Comparison of ENCODE assay signal across 1 cellular context in the genomic region with DNA sequence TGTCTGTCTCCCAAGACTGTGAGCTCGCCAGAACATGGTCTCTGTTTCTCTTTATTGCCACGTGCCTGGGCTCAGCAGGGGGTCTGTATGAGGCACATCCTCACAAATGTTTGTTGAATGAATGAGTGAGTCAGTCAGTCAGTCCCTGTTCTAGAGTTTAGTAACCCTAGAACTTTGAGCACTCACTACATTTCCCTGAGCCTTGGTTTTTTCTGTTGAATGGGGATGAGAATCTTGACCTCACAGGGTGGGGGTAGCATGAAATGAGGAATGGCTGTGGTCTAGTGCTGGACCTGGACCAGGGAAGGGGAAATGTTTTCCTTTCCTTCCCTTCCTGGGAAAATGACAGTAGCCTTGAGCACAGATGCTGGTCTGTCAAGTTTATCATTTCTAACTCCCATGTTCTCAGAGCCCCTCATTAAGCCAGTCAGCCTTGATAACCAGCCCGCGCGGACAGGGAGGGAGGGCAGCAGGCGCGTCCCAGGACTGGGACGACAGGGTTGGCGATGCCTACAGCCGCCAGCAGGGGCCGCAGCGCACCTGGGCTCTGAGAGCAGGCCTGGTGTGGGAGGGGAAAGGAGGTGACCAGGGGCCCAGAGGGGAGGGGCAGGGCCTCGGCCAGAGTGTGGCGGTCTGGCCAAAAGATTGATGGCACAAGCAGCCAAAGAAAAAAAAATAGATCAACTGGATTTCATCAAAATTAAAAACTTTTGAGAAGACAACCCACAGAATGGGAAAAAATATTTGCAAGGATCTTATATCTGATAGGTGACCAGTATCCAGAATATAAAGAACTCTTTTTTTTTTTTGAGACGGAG.
TF ChIP-seq lines count a peak whose summit lies in the region.

No MANE protein-coding gene starts in this region.

TF ChIP-seq in HEK293, 187 proteins besides CTCF, POLR2A, EP300 and RAD21 (continued from another document):
- TF ChIP-seq ZNF114 (tag by site-specific recombination; IDR thresholded peaks at IDR 0.05) (no peak), GFI1B (tag by site-specific recombination; IDR thresholded peaks at IDR 0.05) (no peak), ZNF837 (tag by site-specific recombination; IDR thresholded peaks at IDR 0.05) (no peak), ZNF548 (tag by site-specific recombination; IDR thresholded peaks at IDR 0.05) (no peak)
